In the genomic region with DNA sequence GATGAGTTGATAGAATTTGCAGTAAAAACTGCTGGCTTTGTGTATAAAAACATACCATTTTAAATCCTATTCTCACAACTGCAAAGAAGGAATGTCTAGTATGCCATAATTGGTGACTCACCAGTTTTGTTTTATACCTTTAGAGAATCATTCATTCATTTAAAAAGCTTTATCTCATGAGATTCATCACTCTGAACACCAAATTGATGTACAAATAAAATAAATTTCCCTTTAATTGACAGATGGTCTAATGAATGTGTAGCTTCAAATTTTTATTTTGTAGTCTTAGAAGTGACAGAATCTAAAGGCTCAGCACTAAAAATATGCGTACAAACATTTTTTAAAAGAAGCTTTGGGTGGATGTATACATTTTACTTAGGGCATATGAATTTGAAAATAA, we compare ENCODE assay signal across 5 cellular contexts.
"Had no signal": no experiment of that assay in that cellular context is flagged by ENCODE, and none has a peak within 500 bp of the region (broad histone marks: within the 10 kb centered on the region; RNA-seq: fewer than 3 reads in every experiment).

No MANE protein-coding gene starts in this region.

- H2AFZ ChIP-seq: GM23338 had no signal

- H3K4me2 ChIP-seq: GM23338 had no signal

- H3K4me3 ChIP-seq: GM23338 had no signal

- H3K27ac ChIP-seq: HL-60 had no signal

- DNase-seq: H9, HCEC 1CT, KBM-7 had no signal
